In genomic region chr11:108269583-108269982, GRCh38 we compare ENCODE assay signal across 19 cellular contexts.
"Had no signal": no experiment of that assay in that cellular context is flagged by ENCODE, and none has a peak within 500 bp of the region (broad histone marks: within the 10 kb centered on the region; RNA-seq: fewer than 3 reads in every experiment).

No MANE protein-coding gene starts in this region.

- FAIRE-seq: frontal cortex, keratinocyte, small intestine had no signal

- H3K27ac Mint-ChIP-seq: activated T-helper 2 cell treated with anti-CD3 and anti-CD28 coated beads, Interferon-gamma antibody, Interleukin-2, Interleukin-4, amounts not matched to agents 10 μg/mL and 5 μg/mL and 100 μg/mL, durations not matched to agents 14 hours and 24 hours and 36 hours; T-helper 1 cell treated with Interleukin-12 subunit alpha and Interleukin-12 subunit beta and Interleukin-4 antibody, amounts not matched to agents 30 μg/mL and 1 μg/mL, for 36 hours had no signal

- H3K4me3 Mint-ChIP-seq: T-helper 1 cell treated with Interleukin-12 subunit alpha and Interleukin-12 subunit beta and Interleukin-4 antibody, amounts not matched to agents 30 μg/mL and 1 μg/mL, for 36 hours had no signal

- ATAC-seq: activated CD4-positive, CD25-positive, alpha-beta regulatory T cell treated with anti-CD3 and anti-CD28 coated beads, Interleukin-2, amount 50 U/mL, for 24 hours; heart right ventricle had no signal

- H3K9me3 ChIP-seq: colonic mucosa, SK-N-SH had no signal

- H3K27me3 ChIP-seq: cardiac muscle cell, colonic mucosa, heart right ventricle, right atrium auricular region had no signal

- DNase-seq: activated CD4-positive, alpha-beta T cell treated with anti-CD3 and anti-CD28 coated beads, Interleukin-2, amount 50 U/mL, for 48 hours; activated CD8-positive, alpha-beta memory T cell treated with anti-CD3 and anti-CD28 coated beads, Interleukin-2, amount 50 U/mL, for 4 hours; colonic mucosa; effector CD4-positive, alpha-beta T cell; heart right ventricle; left ventricle myocardium inferior; mesenchymal stem cell; posterior cingulate gyrus; SK-N-SH; small intestine; substantia nigra; trophoblast cell had no signal

- H3K27ac ChIP-seq: colonic mucosa, heart right ventricle, left ventricle myocardium inferior, right atrium auricular region had no signal
